In genomic region chr2:3536682-3537632, GRCh38 we compare ENCODE assay signal across 1 cellular context.
TF ChIP-seq lines count a peak whose summit lies in the region.

No MANE protein-coding gene starts in this region.

TF ChIP-seq in H1, 55 proteins besides CTCF, POLR2A, EP300 and RAD21:
- TF ChIP-seq SIN3A (conservative IDR thresholded peaks at IDR 0.05 in 1 of 2, IDR thresholded peaks at IDR 0.05 in 1 of 2; ENCODE audit: low read depth in 1 of 2, low read length in 2 of 2) (0 out of 4 replicates have a peak, but pooled peaks of 1 of the 2 experiments have one; percentile 28), CHD2 (IDR thresholded peaks at IDR 0.05; ENCODE audit: low read length) (no peak), BCL11A (IDR thresholded peaks at IDR 0.05; ENCODE audit: low read depth in 2 of 2, low read length in 2 of 2) (no peak)
